In genomic region chr5:23877847-23878246, GRCh38 we compare ENCODE assay signal across 27 cellular contexts.
"Had no signal": no experiment of that assay in that cellular context is flagged by ENCODE, and none has a peak within 500 bp of the region (broad histone marks: within the 10 kb centered on the region; RNA-seq: fewer than 3 reads in every experiment).

No MANE protein-coding gene starts in this region.

- H3K27ac Mint-ChIP-seq: dendritic cell treated with granulocyte-macrophage colony-stimulating factor and Interleukin-4, amounts not matched to agents 40 ng/mL and 50 ng/mL, for 4 days; effector memory CD8-positive, alpha-beta T cell; endodermal cell had no signal

- H3K27ac ChIP-seq: colonic mucosa, coronary artery, dorsolateral prefrontal cortex, epithelial cell of prostate, esophagus muscularis mucosa, esophagus squamous epithelium, foreskin keratinocyte, gastrocnemius medialis, gastroesophageal sphincter, heart left ventricle, heart right ventricle, hepatocyte had no signal

- H3K4me1 ChIP-seq: colonic mucosa, esophagus muscularis mucosa, esophagus squamous epithelium, foreskin keratinocyte, gastrocnemius medialis, gastroesophageal sphincter, heart left ventricle, heart right ventricle had no signal

- H3K9me3 ChIP-seq: colonic mucosa, esophagus muscularis mucosa, esophagus squamous epithelium, gastrocnemius medialis had no signal

- H3K4me3 Mint-ChIP-seq: dendritic cell treated with granulocyte-macrophage colony-stimulating factor and Interleukin-4, amounts not matched to agents 40 ng/mL and 50 ng/mL, for 4 days; effector memory CD8-positive, alpha-beta T cell; endodermal cell had no signal

- H3K27me3 Mint-ChIP-seq: dendritic cell treated with granulocyte-macrophage colony-stimulating factor and Interleukin-4, amounts not matched to agents 40 ng/mL and 50 ng/mL, for 4 days; effector memory CD8-positive, alpha-beta T cell had no signal

- H3K36me3 ChIP-seq: colonic mucosa, esophagus muscularis mucosa, esophagus squamous epithelium, gastrocnemius medialis, gastroesophageal sphincter, heart left ventricle, heart right ventricle had no signal

- ATAC-seq: effector memory CD8-positive, alpha-beta T cell; esophagus mucosa; foreskin keratinocyte; gastrocnemius medialis; gastroesophageal sphincter; heart left ventricle; heart right ventricle had no signal

- H3K79me2 ChIP-seq: hepatocyte had no signal

- FAIRE-seq: endothelial cell of umbilical vein had no signal

- H3K4me1 Mint-ChIP-seq: endodermal cell had no signal

- H2AFZ ChIP-seq: hepatocyte had no signal

- H3K4me2 ChIP-seq: hepatocyte had no signal

- DNase-seq: colonic mucosa; cortex of kidney; dermis blood vessel endothelial cell; dorsolateral prefrontal cortex; effector CD4-positive, alpha-beta T cell; effector CD8-positive, alpha-beta T cell; effector memory CD4-positive, alpha-beta T cell; effector memory CD8-positive, alpha-beta T cell; endodermal cell; erythroblast; esophagus squamous epithelium; foreskin fibroblast; foreskin keratinocyte; foreskin melanocyte; gastrocnemius medialis; glutamatergic neuron; head of caudate nucleus; heart left ventricle; heart right ventricle had no signal

- H3K4me3 ChIP-seq: colonic mucosa, coronary artery, dorsolateral prefrontal cortex, esophagus muscularis mucosa, esophagus squamous epithelium, gastrocnemius medialis, gastroesophageal sphincter, heart left ventricle, heart right ventricle, hepatocyte had no signal

- H3K27me3 ChIP-seq: colonic mucosa, dorsolateral prefrontal cortex, esophagus muscularis mucosa, esophagus squamous epithelium, foreskin keratinocyte, gastrocnemius medialis, gastroesophageal sphincter, heart left ventricle, heart right ventricle, hepatocyte had no signal
